14 cellular contexts compared by ENCODE assay signal in the genomic region with DNA sequence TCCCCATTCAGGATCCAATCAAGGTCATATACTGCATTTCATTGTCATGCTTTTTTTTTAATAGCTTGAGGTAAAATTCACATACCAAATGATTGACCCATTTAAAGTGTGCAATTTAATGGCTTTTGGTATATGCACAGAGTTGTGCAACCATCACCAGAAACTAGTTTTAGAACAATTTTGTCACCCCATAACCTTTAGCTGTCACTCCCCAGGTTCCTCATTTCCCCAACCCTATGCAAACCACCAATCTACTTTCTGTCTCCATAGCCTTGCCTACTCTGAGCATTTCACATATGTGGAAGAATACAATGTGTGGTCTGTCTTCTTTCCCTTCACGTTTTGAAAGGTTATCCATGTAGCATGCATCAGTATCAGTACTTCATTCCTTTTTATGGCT. TPM values are rescaled to one million over a fixed set of nuclear protein-coding genes. Genes with fewer than 3 reads are reported as not detected.
A peak's percentile ranks its signal among the peaks of the same experiment; 100 is the strongest.
DNase-seq lines count a peak whose midpoint lies in the region; ATAC-seq and TF ChIP-seq lines count a peak whose summit lies in the region.
"Had no signal": no experiment of that assay in that cellular context is flagged by ENCODE, and none has a peak within 500 bp of the region (broad histone marks: within the 10 kb centered on the region; RNA-seq: fewer than 3 reads in every experiment).

No MANE protein-coding gene starts in this region.

- H2AFZ ChIP-seq in neural cell (ENCODE audit: low read depth, low read length): no peak overlapping the region

- no peak overlapping the region for H3K27ac ChIP-seq in neural cell (ENCODE audit: low read length)

- no peaks in the 10 kb centered on the region for H3F3A ChIP-seq in neural cell (ENCODE audit: insufficient read depth, low read length, poor library complexity, severe bottlenecking)

- H4K20me1 ChIP-seq in neural cell (ENCODE audit: insufficient read depth): no peaks in the 10 kb centered on the region

- no peak for TF ChIP-seq CTCF in neural cell (IDR thresholded peaks at IDR 0.05; ENCODE audit: poor library complexity, severe bottlenecking)

- TF ChIP-seq EP300 in neural cell (conservative IDR thresholded peaks at IDR 0.05; ENCODE audit: poor library complexity, severe bottlenecking): no peak

- H3K36me3 ChIP-seq in neural cell (ENCODE audit: insufficient read depth, low read length): no peaks in the 10 kb centered on the region
- H3K36me3 ChIP-seq: Peyer's patch had no signal

- no peaks in the 10 kb centered on the region for H3K9me2 ChIP-seq in neural cell (ENCODE audit: insufficient read depth, low read length)

- peaks cover 24% of the 10 kb centered on the region for H3K79me2 ChIP-seq in neural cell (replicated peaks; ENCODE audit: insufficient read depth, low read length)

- ATAC-seq in GM18520 (IDR thresholded peaks at IDR 0.05; ENCODE audit: unreplicated experiment) (peak; percentile 26), HG02870 (IDR thresholded peaks at IDR 0.05; ENCODE audit: unreplicated experiment) (peak; percentile 25), GM18505 (IDR thresholded peaks at IDR 0.05; ENCODE audit: unreplicated experiment) (no peak)
- ATAC-seq: stimulated activated effector memory CD8-positive, alpha-beta T cell treated with anti-CD3 and anti-CD28 coated beads, Interleukin-12 subunit alpha, Interleukin-12 subunit beta, amount 100 ng/mL, for 72 hours had no signal

- H3K27me3 ChIP-seq in neural cell (ENCODE audit: insufficient read depth, low read depth, low read length): no peaks in the 10 kb centered on the region
- H3K27me3 ChIP-seq: Peyer's patch had no signal

- TF ChIP-seq POLR2A in GM18505 (IDR thresholded peaks at IDR 0.05; ENCODE audit: borderline replicate concordance, extremely low read depth, insufficient read depth, insufficient read length): no peak

- H3K9me3 ChIP-seq in neural cell (ENCODE audit: low read length): no peaks in the 10 kb centered on the region
- H3K9me3 ChIP-seq: mucosa of descending colon, Peyer's patch had no signal

- DNase-seq in SIG-M5 treated with dmso at 0.1 percent for 504 hours (lab: John Stamatoyannopoulos, UW; ENCODE audit: unreplicated experiment) (peak; percentile 92), NCI-H524 treated with DMSO at 0.1 percent for 48 hours (lab: John Stamatoyannopoulos, UW) (no peak), midbrain (lab: John Stamatoyannopoulos, UW) (no peak)
- DNase-seq: activated CD4-positive, alpha-beta T cell treated with anti-CD3 and anti-CD28 coated beads for 48 hours; amniotic stem cell; EL; mucosa of descending colon; NCI-H146; Peyer's patch had no signal

- peak overlapping the region; percentile 83 for H3K4me3 ChIP-seq in neural cell (ENCODE audit: low read length)
- H3K4me3 ChIP-seq: mucosa of descending colon had no signal

- no peak for TF ChIP-seq RAD21 in neural cell (conservative IDR thresholded peaks at IDR 0.05)

- H3K4me2 ChIP-seq in neural cell (ENCODE audit: low read length): no peak overlapping the region

- no peak overlapping the region for H3K9ac ChIP-seq in neural cell (ENCODE audit: low read length)

TF ChIP-seq in neural cell, 6 proteins besides CTCF, POLR2A, EP300 and RAD21:
- TF ChIP-seq, protein P1, sequence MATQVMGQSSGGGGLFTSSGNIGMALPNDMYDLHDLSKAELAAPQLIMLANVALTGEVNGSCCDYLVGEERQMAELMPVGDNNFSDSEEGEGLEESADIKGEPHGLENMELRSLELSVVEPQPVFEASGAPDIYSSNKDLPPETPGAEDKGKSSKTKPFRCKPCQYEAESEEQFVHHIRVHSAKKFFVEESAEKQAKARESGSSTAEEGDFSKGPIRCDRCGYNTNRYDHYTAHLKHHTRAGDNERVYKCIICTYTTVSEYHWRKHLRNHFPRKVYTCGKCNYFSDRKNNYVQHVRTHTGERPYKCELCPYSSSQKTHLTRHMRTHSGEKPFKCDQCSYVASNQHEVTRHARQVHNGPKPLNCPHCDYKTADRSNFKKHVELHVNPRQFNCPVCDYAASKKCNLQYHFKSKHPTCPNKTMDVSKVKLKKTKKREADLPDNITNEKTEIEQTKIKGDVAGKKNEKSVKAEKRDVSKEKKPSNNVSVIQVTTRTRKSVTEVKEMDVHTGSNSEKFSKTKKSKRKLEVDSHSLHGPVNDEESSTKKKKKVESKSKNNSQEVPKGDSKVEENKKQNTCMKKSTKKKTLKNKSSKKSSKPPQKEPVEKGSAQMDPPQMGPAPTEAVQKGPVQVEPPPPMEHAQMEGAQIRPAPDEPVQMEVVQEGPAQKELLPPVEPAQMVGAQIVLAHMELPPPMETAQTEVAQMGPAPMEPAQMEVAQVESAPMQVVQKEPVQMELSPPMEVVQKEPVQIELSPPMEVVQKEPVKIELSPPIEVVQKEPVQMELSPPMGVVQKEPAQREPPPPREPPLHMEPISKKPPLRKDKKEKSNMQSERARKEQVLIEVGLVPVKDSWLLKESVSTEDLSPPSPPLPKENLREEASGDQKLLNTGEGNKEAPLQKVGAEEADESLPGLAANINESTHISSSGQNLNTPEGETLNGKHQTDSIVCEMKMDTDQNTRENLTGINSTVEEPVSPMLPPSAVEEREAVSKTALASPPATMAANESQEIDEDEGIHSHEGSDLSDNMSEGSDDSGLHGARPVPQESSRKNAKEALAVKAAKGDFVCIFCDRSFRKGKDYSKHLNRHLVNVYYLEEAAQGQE (IDR thresholded peaks at IDR 0.05; ENCODE audit: borderline replicate concordance): no peak
- no peak for TF ChIP-seq EZH2 (IDR thresholded peaks at IDR 0.05; ENCODE audit: borderline replicate concordance, insufficient read depth, low read length, poor library complexity, severe bottlenecking)
- TF ChIP-seq TAF1 (IDR thresholded peaks at IDR 0.05; ENCODE audit: low read depth): no peak
- TF ChIP-seq MXI1 (conservative IDR thresholded peaks at IDR 0.05; ENCODE audit: poor library complexity, severe bottlenecking): no peak
- TF ChIP-seq SMC3 (conservative IDR thresholded peaks at IDR 0.05; ENCODE audit: poor library complexity): no peak
TF ChIP-seq in neural cell: peak in this region for 0.

RNA-seq across cellular contexts. Expression of a gene that starts 1.4 kb away (rescaled TPM):
- polyA plus RNA-seq in neural cell: 26.8 and 31.7 TPM in 2 replicates
- polyA minus RNA-seq in neural cell: 25.3 and 49.1 TPM in 2 replicates
